In genomic region chr2:71530246-71530986, GRCh38 we compare ENCODE assay signal across 9 cellular contexts.
DNase-seq lines count a peak whose midpoint lies in the region; ATAC-seq and TF ChIP-seq lines count a peak whose summit lies in the region.
"Had no signal": no experiment of that assay in that cellular context is flagged by ENCODE, and none has a peak within 500 bp of the region (broad histone marks: within the 10 kb centered on the region; RNA-seq: fewer than 3 reads in every experiment).

No MANE protein-coding gene starts in this region.

- H3K27me3 ChIP-seq in OCI-LY1 (ENCODE audit: insufficient read depth, low read length) (no peaks in the 10 kb centered on the region), right lobe of liver (no peaks in the 10 kb centered on the region)

- H3K9ac ChIP-seq in OCI-LY1 (ENCODE audit: low read length) = no peak overlapping the region

- TF ChIP-seq POLR2A in right lobe of liver (IDR thresholded peaks at IDR 0.05) = no peak

- H3K27ac ChIP-seq in OCI-LY1 (ENCODE audit: low read depth, low read length, poor library complexity, severe bottlenecking) (no peak overlapping the region), right lobe of liver (no peak overlapping the region)

- POLR2A ChIA-PET in activated CD4-positive, alpha-beta T cell treated with anti-CD3 and anti-CD28 coated beads for 36 hours (lab: Charles Lee) = interaction anchor here (0.7 kb wide), 1 partner anchor 618 kb away, joined by 3 read pairs; no protein-coding TSS in a partner anchor

- no peak overlapping the region for H3K27ac Mint-ChIP-seq in activated CD4-positive, alpha-beta T cell treated with anti-CD3 and anti-CD28 coated beads for 36 hours
- no peak overlapping the region for H3K27ac Mint-ChIP-seq in chondrocyte (ENCODE audit: unreplicated experiment)
- H3K27ac Mint-ChIP-seq: activated naive CD8-positive, alpha-beta T cell treated with anti-CD3 and anti-CD28 coated beads, Interleukin-2, amount 10 ng/mL, durations not matched to agents 7 days and 5 days had no signal

- H3K9me3 ChIP-seq in OCI-LY1 (ENCODE audit: low read length) (no peaks in the 10 kb centered on the region), right lobe of liver (no peaks in the 10 kb centered on the region)

- WGBS in right lobe of liver (ENCODE audit: insufficient coverage, low coverage, low lambda C conversion rate, missing lambda C conversion rate) = 81% methylated on average over 7 of the region's 13 CpGs

- peaks cover 29% of the 10 kb centered on the region for H3K27me3 Mint-ChIP-seq in activated CD4-positive, alpha-beta T cell treated with anti-CD3 and anti-CD28 coated beads for 36 hours
- H3K27me3 Mint-ChIP-seq in chondrocyte (ENCODE audit: low read depth) = no peaks in the 10 kb centered on the region

- H3K4me1 ChIP-seq in OCI-LY1 (ENCODE audit: insufficient read depth, low read length, severe bottlenecking) = no peaks in the 10 kb centered on the region
- H3K4me1 ChIP-seq in right lobe of liver = peaks cover 0 to 9% (median 0%) of the 10 kb centered on the region in 4 donors

- DNase-seq in activated CD4-positive, alpha-beta T cell treated with anti-CD3 and anti-CD28 coated beads for 36 hours = peak; percentile 46
- no peak for DNase-seq in activated CD4-positive, alpha-beta T cell treated with anti-CD3 and anti-CD28 coated beads, Interleukin-2, amount 50 U/mL, for 4 hours
- no peak for DNase-seq in chondrocyte (ENCODE audit: low spot score)
- peak in 1 of 3 donors; percentile 37 for DNase-seq in right lobe of liver
- DNase-seq in NCI-H1436 treated with DMSO at 0.1 percent for 48 hours (lab: John Stamatoyannopoulos, UW) = no peak
- DNase-seq: activated naive CD8-positive, alpha-beta T cell treated with anti-CD3 and anti-CD28 coated beads, Interleukin-2, amount 10 ng/mL, durations not matched to agents 7 days and 5 days had no signal

- intact Hi-C loops in activated CD4-positive, alpha-beta T cell treated with anti-CD3 and anti-CD28 coated beads for 36 hours (cut with DNase I, micrococcal nuclease) = loop anchor here in 1 of 2 experiments (1.0 to 5.0 kb wide), 3 partner anchors 268 to 1047 kb away; no protein-coding TSS in a partner anchor
- intact Hi-C loops in right lobe of liver (cut with DNase I) = no loop called here

- H3K36me3 Mint-ChIP-seq in activated CD4-positive, alpha-beta T cell treated with anti-CD3 and anti-CD28 coated beads for 36 hours (ENCODE audit: low read depth) = no peaks in the 10 kb centered on the region
- H3K36me3 Mint-ChIP-seq in chondrocyte (ENCODE audit: low read depth) = peaks cover 25% of the 10 kb centered on the region
- H3K36me3 Mint-ChIP-seq: activated naive CD8-positive, alpha-beta T cell treated with anti-CD3 and anti-CD28 coated beads, Interleukin-2, amount 10 ng/mL, durations not matched to agents 7 days and 5 days had no signal

- no peak overlapping the region for H3K4me3 Mint-ChIP-seq in activated CD4-positive, alpha-beta T cell treated with anti-CD3 and anti-CD28 coated beads for 36 hours
- H3K4me3 Mint-ChIP-seq in chondrocyte (ENCODE audit: unreplicated experiment) = no peak overlapping the region
- H3K4me3 Mint-ChIP-seq: activated naive CD8-positive, alpha-beta T cell treated with anti-CD3 and anti-CD28 coated beads, Interleukin-2, amount 10 ng/mL, durations not matched to agents 7 days and 5 days had no signal

- no peaks in the 10 kb centered on the region for H4K20me1 ChIP-seq in OCI-LY1 (ENCODE audit: insufficient read depth, low read length)

- peak; percentile 72 for TF ChIP-seq CTCF in OCI-LY1 (IDR thresholded peaks at IDR 0.05; ENCODE audit: low read length)
- peak; percentile 89 for TF ChIP-seq CTCF in chondrocyte (IDR thresholded peaks at IDR 0.05)
- TF ChIP-seq CTCF in right lobe of liver (IDR thresholded peaks at IDR 0.05) = peak; percentile 37 to 55 (median 53)

- H3K36me3 ChIP-seq in OCI-LY1 (ENCODE audit: insufficient read depth, low read length) (no peaks in the 10 kb centered on the region), right lobe of liver (peaks cover 0 to 13% (median 0%) of the 10 kb centered on the region in 4 donors)

- no peak overlapping the region for H2AFZ ChIP-seq in OCI-LY1 (ENCODE audit: low read length)

- no peak overlapping the region for H3K4me2 ChIP-seq in OCI-LY1 (ENCODE audit: low read length)

- no peaks in the 10 kb centered on the region for H3F3A ChIP-seq in OCI-LY1 (ENCODE audit: insufficient read depth, low read length)

- no peaks in the 10 kb centered on the region for H3K79me2 ChIP-seq in OCI-LY1 (ENCODE audit: insufficient read depth, low read length)

- peak; percentile 65 for ATAC-seq in activated CD4-positive, alpha-beta T cell treated with anti-CD3 and anti-CD28 coated beads for 36 hours
- ATAC-seq in HG02798 (IDR thresholded peaks at IDR 0.05; ENCODE audit: poor library complexity, unreplicated experiment) = peak; percentile 35
- peak; percentile 43 to 74 (median 62) for ATAC-seq in right lobe of liver
- no peak for ATAC-seq in GM21737 (IDR thresholded peaks at IDR 0.05; ENCODE audit: unreplicated experiment)

- H3K4me1 Mint-ChIP-seq in activated CD4-positive, alpha-beta T cell treated with anti-CD3 and anti-CD28 coated beads for 36 hours = peaks cover 2% of the 10 kb centered on the region
- peaks cover 4% of the 10 kb centered on the region for H3K4me1 Mint-ChIP-seq in chondrocyte (ENCODE audit: low read depth)

- no peaks in the 10 kb centered on the region for H3K9me3 Mint-ChIP-seq in activated CD4-positive, alpha-beta T cell treated with anti-CD3 and anti-CD28 coated beads for 36 hours (ENCODE audit: low read depth)
- no peaks in the 10 kb centered on the region for H3K9me3 Mint-ChIP-seq in chondrocyte (ENCODE audit: low read depth)
- H3K9me3 Mint-ChIP-seq: activated naive CD8-positive, alpha-beta T cell treated with anti-CD3 and anti-CD28 coated beads, Interleukin-2, amount 10 ng/mL, durations not matched to agents 7 days and 5 days had no signal

- H3K4me3 ChIP-seq in OCI-LY1 (ENCODE audit: low read depth, low read length, poor library complexity, severe bottlenecking) = no peak overlapping the region
- H3K4me3 ChIP-seq in right lobe of liver = no peak overlapping the region

- CTCF ChIA-PET in activated CD4-positive, alpha-beta T cell treated with anti-CD3 and anti-CD28 coated beads for 36 hours (lab: Charles Lee) = interaction anchor here (1.0 to 4.3 kb wide), 6 partner anchors 9 to 61 kb away, joined by 3 to 16 read pairs (median 4); no protein-coding TSS in a partner anchor

- no peaks in the 10 kb centered on the region for H3K9me2 ChIP-seq in OCI-LY1 (ENCODE audit: low read depth, low read length)
